In the genomic region with DNA sequence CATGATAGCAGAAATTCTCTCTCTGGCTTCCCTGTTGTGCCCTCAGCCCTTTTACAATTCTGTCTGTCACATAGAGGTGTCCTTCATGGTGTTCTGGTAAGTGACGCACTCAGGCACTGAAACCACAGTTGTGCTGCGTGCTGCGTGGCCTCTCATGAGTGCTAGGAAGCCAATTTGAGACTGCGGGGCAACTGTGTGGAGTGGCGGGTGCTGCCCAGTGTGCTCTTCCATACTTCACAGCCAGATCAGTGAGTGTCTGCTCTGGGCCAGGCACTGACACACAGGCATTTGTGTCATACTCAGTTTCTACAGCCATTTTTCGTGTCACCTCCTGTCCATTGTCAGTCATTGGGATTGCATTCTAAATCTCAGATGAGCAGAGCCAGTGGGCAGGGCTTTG, we compare ENCODE assay signal across 22 cellular contexts.
A peak's percentile ranks its signal among the peaks of the same experiment; 100 is the strongest.
DNase-seq lines count a peak whose midpoint lies in the region; ATAC-seq and TF ChIP-seq lines count a peak whose summit lies in the region.
"Had no signal": no experiment of that assay in that cellular context is flagged by ENCODE, and none has a peak within 500 bp of the region (broad histone marks: within the 10 kb centered on the region; RNA-seq: fewer than 3 reads in every experiment).

No MANE protein-coding gene starts in this region.

- H3K9me3 Mint-ChIP-seq in activated CD8-positive, alpha-beta memory T cell treated with anti-CD3 and anti-CD28 coated beads, Interleukin-2, amount 10 ng/mL, durations not matched to agents 7 days and 5 days (ENCODE audit: low read depth): no peaks in the 10 kb centered on the region
- H3K9me3 Mint-ChIP-seq: mesothelial cell of epicardium; natural killer cell treated with Interleukin-12 subunit alpha and Interleukin-12 subunit beta and Interleukin-15 and Interleukin-18, amount 100 ng/mL, for 72 hours; stimulated activated naive B cell treated with anti-CD40 and anti-IgM and Interleukin-4, amounts not matched to agents 10 μg/mL and 1 μg/mL and 100 μg/mL, for 72 hours had no signal

- H3K4me1 ChIP-seq in mesodermal cell (ENCODE audit: control insufficient read depth, insufficient read depth, low read length, poor library complexity, severe bottlenecking) (peaks cover 38% of the 10 kb centered on the region), SK-N-SH (ENCODE audit: control insufficient read depth in 1 of 2, insufficient read depth in 2 of 2, low read depth in 1 of 2, low read length in 1 of 2) (peaks cover 0 to 6% of the 10 kb centered on the region in 2 experiments; a peak in 2 of 4 replicates)

- no peaks in the 10 kb centered on the region for H3K9me2 ChIP-seq in SK-N-SH

- no peak overlapping the region for H3K4me2 ChIP-seq in SK-N-SH
- H3K4me2 ChIP-seq: PC-9 had no signal

- in situ Hi-C loops in KBM-7 (cut with MboI; ENCODE audit: low pct_unique_long_range_greater_than_20kb, low sequenced_read_pairs): no loop called here

- H3K9me3 ChIP-seq in mesodermal cell (ENCODE audit: control insufficient read depth, low read length) (no peaks in the 10 kb centered on the region), SK-N-SH (no peaks in the 10 kb centered on the region)
- H3K9me3 ChIP-seq: gastroesophageal sphincter had no signal

- H3K4me1 Mint-ChIP-seq in activated CD8-positive, alpha-beta memory T cell treated with anti-CD3 and anti-CD28 coated beads, Interleukin-2, amount 10 ng/mL, durations not matched to agents 7 days and 5 days: no peaks in the 10 kb centered on the region
- H3K4me1 Mint-ChIP-seq: stimulated activated naive B cell treated with anti-CD40 and anti-IgM and Interleukin-4, amounts not matched to agents 10 μg/mL and 1 μg/mL and 100 μg/mL, for 72 hours had no signal

- H3K9ac ChIP-seq in SK-N-SH: no peak overlapping the region

- no peak overlapping the region for H2AFZ ChIP-seq in SK-N-SH (ENCODE audit: low read depth)
- H2AFZ ChIP-seq: PC-9 had no signal

- H3K27ac Mint-ChIP-seq in activated CD8-positive, alpha-beta memory T cell treated with anti-CD3 and anti-CD28 coated beads, Interleukin-2, amount 10 ng/mL, durations not matched to agents 7 days and 5 days: no peak overlapping the region
- H3K27ac Mint-ChIP-seq: mesothelial cell of epicardium; natural killer cell treated with Interleukin-12 subunit alpha and Interleukin-12 subunit beta and Interleukin-15 and Interleukin-18, amount 100 ng/mL, for 72 hours; stimulated activated naive B cell treated with anti-CD40 and anti-IgM and Interleukin-4, amounts not matched to agents 10 μg/mL and 1 μg/mL and 100 μg/mL, for 72 hours had no signal

- TF ChIP-seq EP300 in SK-N-SH (IDR thresholded peaks at IDR 0.05; ENCODE audit: borderline replicate concordance in 1 of 2, low read depth in 1 of 2, low read length in 1 of 2): no peak

- WGBS in mesodermal cell (ENCODE audit: insufficient coverage in 2 of 2), 2 experiments: 94 to 96% methylated on average over 6 of the region's 6 CpGs
- 98% methylated on average over 6 of the region's 6 CpGs for WGBS in SK-N-SH (ENCODE audit: low lambda C conversion rate)

- H3K27ac ChIP-seq in mesodermal cell (ENCODE audit: low read depth, low read length, severe bottlenecking) (peak overlapping the region; percentile 89), SK-N-SH (ENCODE audit: low read depth in 2 of 2, low read length in 1 of 2) (no peak overlapping the region)
- H3K27ac ChIP-seq: PC-9 had no signal

- H3F3A ChIP-seq in SK-N-SH (replicated peaks; ENCODE audit: insufficient read depth): no peaks in the 10 kb centered on the region

- H3K79me2 ChIP-seq in SK-N-SH (ENCODE audit: insufficient read depth): no peaks in the 10 kb centered on the region

- CTCF ChIA-PET in activated CD8-positive, alpha-beta memory T cell treated with anti-CD3 and anti-CD28 coated beads, Interleukin-2, amount 10 ng/mL, durations not matched to agents 7 days and 5 days (lab: Charles Lee): no interaction called here
- CTCF ChIA-PET in SK-N-SH (lab: Yijun Ruan, JAX): interaction anchor here (1.0 kb wide), 1 partner anchor 59 kb away, joined by 4 read pairs; no protein-coding TSS in a partner anchor

- DNase-seq in activated CD8-positive, alpha-beta memory T cell treated with anti-CD3 and anti-CD28 coated beads, Interleukin-2, amount 10 ng/mL, durations not matched to agents 7 days and 5 days: peak; percentile 36
- DNase-seq in activated CD8-positive, alpha-beta memory T cell treated with anti-CD3 and anti-CD28 coated beads for 24 hours: no peak
- DNase-seq in Right ventricle myocardium superior: no peak
- DNase-seq in kidney glomerular epithelial cell (lab: John Stamatoyannopoulos, UW): no peak
- DNase-seq in SK-N-SH: no peak
- no peak for DNase-seq in KBM-7
- DNase-seq: 8988T; activated CD4-positive, alpha-beta T cell treated with anti-CD3 and anti-CD28 coated beads for 4 hours; effector memory CD4-positive, alpha-beta T cell; GF-D8; NCI-H1092; NCI-H2029; NCI-H345; PC-9; posterior cingulate gyrus; stimulated activated CD4-positive, alpha-beta T cell treated with anti-CD3 and anti-CD28 coated beads, Interleukin-2, amount 100 ng/mL, for 24 hours; stimulated activated naive B cell treated with anti-CD40 and anti-IgM and Interleukin-4, amounts not matched to agents 10 μg/mL and 1 μg/mL and 100 μg/mL, for 72 hours had no signal

- no peaks in the 10 kb centered on the region for H3K27me3 ChIP-seq in SK-N-SH (ENCODE audit: insufficient read depth)
- H3K27me3 ChIP-seq: gastroesophageal sphincter had no signal

- no peak for TF ChIP-seq RAD21 in SK-N-SH (IDR thresholded peaks at IDR 0.05; ENCODE audit: low read length)

- intact Hi-C loops in Right ventricle myocardium superior (cut with DNase I): no loop called here

- H3K4me3 Mint-ChIP-seq in activated CD8-positive, alpha-beta memory T cell treated with anti-CD3 and anti-CD28 coated beads, Interleukin-2, amount 10 ng/mL, durations not matched to agents 7 days and 5 days: no peak overlapping the region
- H3K4me3 Mint-ChIP-seq: mesothelial cell of epicardium; natural killer cell treated with Interleukin-12 subunit alpha and Interleukin-12 subunit beta and Interleukin-15 and Interleukin-18, amount 100 ng/mL, for 72 hours; stimulated activated naive B cell treated with anti-CD40 and anti-IgM and Interleukin-4, amounts not matched to agents 10 μg/mL and 1 μg/mL and 100 μg/mL, for 72 hours had no signal

- H4K20me1 ChIP-seq in SK-N-SH (ENCODE audit: insufficient read depth): no peaks in the 10 kb centered on the region

- no peaks in the 10 kb centered on the region for H3K36me3 Mint-ChIP-seq in activated CD8-positive, alpha-beta memory T cell treated with anti-CD3 and anti-CD28 coated beads, Interleukin-2, amount 10 ng/mL, durations not matched to agents 7 days and 5 days
- H3K36me3 Mint-ChIP-seq: natural killer cell treated with Interleukin-12 subunit alpha and Interleukin-12 subunit beta and Interleukin-15 and Interleukin-18, amount 100 ng/mL, for 72 hours had no signal

- POLR2A ChIA-PET in SK-N-SH (lab: Yijun Ruan, JAX): no interaction called here

- no peak for TF ChIP-seq CTCF in SK-N-SH (IDR thresholded peaks at IDR 0.05)

- no peaks in the 10 kb centered on the region for H3K36me3 ChIP-seq in mesodermal cell (ENCODE audit: control insufficient read depth, insufficient read depth, low read length)
- no peaks in the 10 kb centered on the region for H3K36me3 ChIP-seq in SK-N-SH (replicated peaks in 1 of 2; ENCODE audit: control insufficient read depth in 1 of 2, insufficient read depth in 2 of 2, low read length in 1 of 2)
- H3K36me3 ChIP-seq: gastroesophageal sphincter had no signal

- H3K4me3 ChIP-seq in mesodermal cell (ENCODE audit: extremely low read depth, insufficient read depth, low read length, poor library complexity, severe bottlenecking) (no peak overlapping the region), SK-N-SH (ENCODE audit: low read depth in 2 of 2, low read length in 1 of 2) (no peak overlapping the region)
- H3K4me3 ChIP-seq: gastroesophageal sphincter, PC-9 had no signal

- no peaks in the 10 kb centered on the region for H3K27me3 Mint-ChIP-seq in activated CD8-positive, alpha-beta memory T cell treated with anti-CD3 and anti-CD28 coated beads, Interleukin-2, amount 10 ng/mL, durations not matched to agents 7 days and 5 days
- H3K27me3 Mint-ChIP-seq: stimulated activated naive B cell treated with anti-CD40 and anti-IgM and Interleukin-4, amounts not matched to agents 10 μg/mL and 1 μg/mL and 100 μg/mL, for 72 hours had no signal

- no peak for ATAC-seq in activated CD8-positive, alpha-beta memory T cell treated with anti-CD3 and anti-CD28 coated beads, Interleukin-2, amount 10 ng/mL, durations not matched to agents 7 days and 5 days
- ATAC-seq in Right ventricle myocardium superior (ENCODE audit: poor library complexity) (peak; percentile 70), HG03095 (IDR thresholded peaks at IDR 0.05; ENCODE audit: unreplicated experiment) (no peak)
- ATAC-seq: gastroesophageal sphincter; natural killer cell treated with Interleukin-12 subunit alpha and Interleukin-12 subunit beta and Interleukin-15 and Interleukin-18, amount 100 ng/mL, for 72 hours; stimulated activated naive B cell treated with anti-CD40 and anti-IgM and Interleukin-4, amounts not matched to agents 10 μg/mL and 1 μg/mL and 100 μg/mL, for 72 hours had no signal

TF ChIP-seq in SK-N-SH, 30 proteins besides CTCF, POLR2A, EP300 and RAD21 (continues in another document):
- TF ChIP-seq, protein P1, sequence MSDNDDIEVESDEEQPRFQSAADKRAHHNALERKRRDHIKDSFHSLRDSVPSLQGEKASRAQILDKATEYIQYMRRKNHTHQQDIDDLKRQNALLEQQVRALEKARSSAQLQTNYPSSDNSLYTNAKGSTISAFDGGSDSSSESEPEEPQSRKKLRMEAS (IDR thresholded peaks at IDR 0.05; ENCODE audit: low read depth): no peak
- TF ChIP-seq POLR2AphosphoS5 (IDR thresholded peaks at IDR 0.05; ENCODE audit: low read depth, low read length) (no peak), SIN3A (IDR thresholded peaks at IDR 0.05; ENCODE audit: borderline replicate concordance, low read depth, low read length) (no peak), CHD2 (IDR thresholded peaks at IDR 0.05; ENCODE audit: low read length, partially characterized antibody) (no peak), TCF12 (IDR thresholded peaks at IDR 0.05) (no peak), MXI1 (IDR thresholded peaks at IDR 0.05; ENCODE audit: low read depth, low read length) (no peak), JUND (IDR thresholded peaks at IDR 0.05) (no peak), MEF2A (IDR thresholded peaks at IDR 0.05; ENCODE audit: borderline replicate concordance, low read depth) (no peak), FOXM1 (IDR thresholded peaks at IDR 0.05; ENCODE audit: low read depth) (no peak), GABPA (IDR thresholded peaks at IDR 0.05; ENCODE audit: low read depth) (no peak)
- TF ChIP-seq, protein P2, sequence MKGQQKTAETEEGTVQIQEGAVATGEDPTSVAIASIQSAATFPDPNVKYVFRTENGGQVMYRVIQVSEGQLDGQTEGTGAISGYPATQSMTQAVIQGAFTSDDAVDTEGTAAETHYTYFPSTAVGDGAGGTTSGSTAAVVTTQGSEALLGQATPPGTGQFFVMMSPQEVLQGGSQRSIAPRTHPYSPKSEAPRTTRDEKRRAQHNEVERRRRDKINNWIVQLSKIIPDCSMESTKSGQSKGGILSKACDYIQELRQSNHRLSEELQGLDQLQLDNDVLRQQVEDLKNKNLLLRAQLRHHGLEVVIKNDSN (IDR thresholded peaks at IDR 0.05; ENCODE audit: borderline replicate concordance, low read depth): no peak
